Comparison of ENCODE assay signal across 23 cellular contexts in genomic region chr3:170858599-170858998, GRCh38. TPM values are rescaled to one million over a fixed set of nuclear protein-coding genes. Genes with fewer than 3 reads are reported as not detected.
DNase-seq lines count a peak whose midpoint lies in the region; ATAC-seq, FAIRE-seq and TF ChIP-seq lines count a peak whose summit lies in the region.
"Had no signal": no experiment of that assay in that cellular context is flagged by ENCODE, and none has a peak within 500 bp of the region (broad histone marks: within the 10 kb centered on the region; RNA-seq: fewer than 3 reads in every experiment).

No MANE protein-coding gene starts in this region.

- H3K4me3 Mint-ChIP-seq in Calu3 (ENCODE audit: low read depth, unreplicated experiment): no peak overlapping the region
- H3K4me3 Mint-ChIP-seq: CD14-positive monocyte; CD4-positive, alpha-beta memory T cell; CD4-positive, CD25-positive, alpha-beta regulatory T cell; CD8-positive, alpha-beta memory T cell had no signal

- CTCF ChIA-PET in Calu3 (lab: Charles Lee): interaction anchor here (0.5 to 2.3 kb wide), 3 partner anchors 11 to 1089 kb away, joined by 3 to 10 read pairs (median 7); partner anchors contain the start of genes ACTRT3 and RPL22L1

- WGBS in small intestine, 3 donors: 21 to 59% (median 44%) methylated on average over 5 of the region's 5 CpGs

- H3K9me3 ChIP-seq in small intestine (ENCODE audit: control insufficient read depth, low read depth) (no peaks in the 10 kb centered on the region), breast epithelium (no peaks in the 10 kb centered on the region)
- H3K9me3 ChIP-seq: BE2C, BLaER1 had no signal

- H3K27ac Mint-ChIP-seq in Calu3 (ENCODE audit: unreplicated experiment): no peak overlapping the region
- H3K27ac Mint-ChIP-seq: CD4-positive, alpha-beta memory T cell; CD4-positive, CD25-positive, alpha-beta regulatory T cell; CD8-positive, alpha-beta memory T cell had no signal

- intact Hi-C loops in Calu3 (cut with micrococcal nuclease; ENCODE audit: unreplicated experiment): no loop called here
- intact Hi-C loops in breast epithelium (cut with DNase I; ENCODE audit: low total_unique reads): no loop called here

- H3K4me1 ChIP-seq in small intestine (ENCODE audit: control insufficient read depth in 2 of 2, insufficient read depth in 1 of 2, low read depth in 1 of 2, low read length in 1 of 2): no peaks in the 10 kb centered on the region
- no peaks in the 10 kb centered on the region for H3K4me1 ChIP-seq in breast epithelium
- H3K4me1 ChIP-seq: BE2C had no signal

- TF ChIP-seq POLR2A in GM12891 (IDR thresholded peaks at IDR 0.05; ENCODE audit: low read depth, low read length) (no peak), breast epithelium (IDR thresholded peaks at IDR 0.05) (no peak)

- H3K4me1 Mint-ChIP-seq in Calu3 (ENCODE audit: low read depth, unreplicated experiment): peaks cover 59% of the 10 kb centered on the region
- H3K4me1 Mint-ChIP-seq: CD4-positive, alpha-beta memory T cell; CD8-positive, alpha-beta memory T cell had no signal

- H3K27me3 ChIP-seq in bronchial epithelial cell (ENCODE audit: control insufficient read depth, insufficient read depth, low read length) (no peaks in the 10 kb centered on the region), small intestine (ENCODE audit: control insufficient read depth in 2 of 2, insufficient read depth in 2 of 2, low read length in 2 of 2) (no peaks in the 10 kb centered on the region), breast epithelium (no peaks in the 10 kb centered on the region)
- H3K27me3 ChIP-seq: BE2C, BLaER1 had no signal

- peak; percentile 52 for FAIRE-seq in GM12891 (lab: Jason Lieb, UNC)
- no peak for FAIRE-seq in bronchial epithelial cell (lab: Jason Lieb, UNC)
- FAIRE-seq in small intestine (lab: Jason Lieb, UNC): no peak
- FAIRE-seq: A204.1, D721Med, GM12878, GM19239 had no signal

- BruUV-seq in Calu3 (replicated peaks; lab: Mats Ljungman, UMichigan): no TSS peak

- no peak for ATAC-seq in GM19324 (IDR thresholded peaks at IDR 0.05; ENCODE audit: low FRiP score, unreplicated experiment)
- ATAC-seq: GM12878 had no signal

- H3K36me3 ChIP-seq in bronchial epithelial cell (ENCODE audit: control insufficient read depth, insufficient read depth, low read length) (no peaks in the 10 kb centered on the region), small intestine (ENCODE audit: control insufficient read depth in 2 of 2, insufficient read depth in 2 of 2, low read length in 2 of 2) (no peaks in the 10 kb centered on the region), breast epithelium (no peaks in the 10 kb centered on the region)
- H3K36me3 ChIP-seq: BE2C, BLaER1 had no signal

- H3K36me3 Mint-ChIP-seq in Calu3 (ENCODE audit: insufficient read depth, unreplicated experiment): no peaks in the 10 kb centered on the region
- H3K36me3 Mint-ChIP-seq: CD14-positive monocyte; CD4-positive, alpha-beta memory T cell; CD8-positive, alpha-beta memory T cell had no signal

- no peak overlapping the region for H3K4me3 ChIP-seq in bronchial epithelial cell (ENCODE audit: low read depth, low read length)
- no peak overlapping the region for H3K4me3 ChIP-seq in small intestine (ENCODE audit: low read depth in 1 of 2, low read length in 2 of 2)
- no peak overlapping the region for H3K4me3 ChIP-seq in breast epithelium
- H3K4me3 ChIP-seq: BLaER1, GM12878 had no signal

- H3K27ac ChIP-seq in small intestine (ENCODE audit: low read depth in 1 of 2, low read length in 1 of 2): no peak overlapping the region
- no peak overlapping the region for H3K27ac ChIP-seq in breast epithelium
- H3K27ac ChIP-seq: BLaER1 had no signal

- DNase-seq in ELR (ENCODE audit: low read depth) (peak; percentile 25), GM12891 (ENCODE audit: insufficient read length, low spot score) (no peak), bronchial epithelial cell (ENCODE audit: low read depth) (peak; percentile 10), small intestine (peak; percentile 8), Calu3 (no peak), breast epithelium (ENCODE audit: low spot score in 2 of 2) (no peak)
- DNase-seq: 8988T; ACHN; BE2C; C1 segment of cervical spinal cord; CD4-positive, alpha-beta memory T cell; CD4-positive, CD25-positive, alpha-beta regulatory T cell; CD8-positive, alpha-beta memory T cell; COR-L47; DMS79 treated with DMSO at 0.1 percent for 48 hours; GDM1 had no signal

- no peaks in the 10 kb centered on the region for H3K9me3 Mint-ChIP-seq in Calu3 (ENCODE audit: low read depth, unreplicated experiment)
- H3K9me3 Mint-ChIP-seq: CD4-positive, alpha-beta memory T cell; CD4-positive, CD25-positive, alpha-beta regulatory T cell; CD8-positive, alpha-beta memory T cell had no signal

- no peaks in the 10 kb centered on the region for H3K27me3 Mint-ChIP-seq in Calu3 (ENCODE audit: unreplicated experiment)
- H3K27me3 Mint-ChIP-seq: CD4-positive, alpha-beta memory T cell; CD4-positive, CD25-positive, alpha-beta regulatory T cell had no signal

- TF ChIP-seq CTCF in bronchial epithelial cell (IDR thresholded peaks at IDR 0.05; ENCODE audit: insufficient read depth, low read length, severe bottlenecking) (no peak), Calu3 (IDR thresholded peaks at IDR 0.05; ENCODE audit: unreplicated experiment) (no peak), breast epithelium (IDR thresholded peaks at IDR 0.05) (no peak)

TF ChIP-seq in GM12891, 5 proteins besides CTCF, POLR2A, EP300 and RAD21:
- TF ChIP-seq TAF1 (IDR thresholded peaks at IDR 0.05; ENCODE audit: low read depth, low read length): no peak
- TF ChIP-seq POLR2AphosphoS5 (IDR thresholded peaks at IDR 0.05; ENCODE audit: low read depth, low read length): no peak
- TF ChIP-seq POU2F2 (IDR thresholded peaks at IDR 0.05; ENCODE audit: low read depth, low read length): no peak
- no peak for TF ChIP-seq SPI1 (IDR thresholded peaks at IDR 0.05; ENCODE audit: low read depth, low read length)
- TF ChIP-seq PAX5 (IDR thresholded peaks at IDR 0.05; ENCODE audit: insufficient read depth, low read length, severe bottlenecking): no peak

RNA-seq across cellular contexts. Expression of gene RPL22L1, which starts 11.4 kb away (rescaled TPM):
- 681 TPM for polyA plus RNA-seq in GM12891 (2012; ENCODE audit: low read depth, missing spikeins)
- 71.3 and 116 TPM in 2 replicates for total RNA-seq in bronchial epithelial cell
- 100 to 1,000 TPM in 1 of 3 donors, 10 to 100 TPM in 2; 53.9 to 183 (median 72.7) TPM for polyA plus RNA-seq in small intestine
- total RNA-seq in Calu3 (2022): 88.7 and 103 TPM in 2 replicates
- 100 to 1,000 TPM in 2 of 3 donors, 10 to 100 TPM in 1; 36.5 to 196 (median 114) TPM for total RNA-seq in breast epithelium

RNA-seq across cellular contexts. Expression of gene EIF5A2, which starts 49.8 kb away (rescaled TPM):
- 0.08 TPM for polyA plus RNA-seq in GM12891 (2012; ENCODE audit: low read depth, missing spikeins)
- total RNA-seq in bronchial epithelial cell: 9.5 and 15.2 TPM in 2 replicates
- polyA plus RNA-seq in small intestine: 1 to 10 TPM in 2 of 3 donors, under 1 TPM in 1; 0.54 to 2.2 (median 1.9) TPM
- total RNA-seq in Calu3 (2022): 9.4 and 10.4 TPM in 2 replicates
- total RNA-seq in breast epithelium: 1 to 10 TPM; 4.7 to 7.4 (median 5.2) TPM

Comparison
In these comparisons a context has a peak if more than half of its experiments do, and no peak if none do; other contexts are left out.
1. DNase-seq: peak in ELR (single experiment), bronchial epithelial cell (single experiment) and small intestine (single experiment); none in GM12891 (single experiment), Calu3 (single experiment) and breast epithelium (0 of 2).